ENCODE assay signal across 18 cellular contexts in the genomic region with DNA sequence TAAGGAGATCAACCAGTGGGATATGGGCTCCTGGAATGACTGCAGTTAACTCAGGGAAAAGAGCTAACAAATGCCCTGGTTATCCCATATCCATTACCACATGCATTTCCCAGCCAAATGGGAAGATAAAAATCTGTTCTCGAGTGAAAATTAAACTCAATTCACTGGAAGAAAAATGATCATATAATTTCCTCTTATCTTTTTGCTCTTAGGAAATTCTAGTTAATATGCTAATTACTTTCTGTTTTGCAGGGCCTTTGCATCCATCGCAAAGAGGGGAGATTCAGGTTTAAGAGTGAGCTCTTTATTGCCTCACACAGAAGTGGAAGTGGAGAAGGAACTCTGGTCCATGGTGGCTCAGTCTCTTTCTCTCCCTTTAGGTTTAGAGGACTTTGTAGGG. TPM values are rescaled to one million over a fixed set of nuclear protein-coding genes. Genes with fewer than 3 reads are reported as not detected.
DNase-seq lines count a peak whose midpoint lies in the region; ATAC-seq and TF ChIP-seq lines count a peak whose summit lies in the region.
"Had no signal": no experiment of that assay in that cellular context is flagged by ENCODE, and none has a peak within 500 bp of the region (broad histone marks: within the 10 kb centered on the region; RNA-seq: fewer than 3 reads in every experiment).

No MANE protein-coding gene starts in this region.

- peaks cover 92% of the 10 kb centered on the region for H3K4me1 Mint-ChIP-seq in stimulated activated naive CD8-positive, alpha-beta T cell treated with anti-CD3 and anti-CD28 coated beads, Interleukin-15, Interleukin-2, amounts not matched to agents 100 ng/mL and 50 ng/mL, for 24 hours (ENCODE audit: low read depth)
- peaks cover 65% of the 10 kb centered on the region for H3K4me1 Mint-ChIP-seq in stimulated activated naive CD8-positive, alpha-beta T cell treated with anti-CD3 and anti-CD28 coated beads, Interleukin-15, amount 100 ng/mL, for 72 hours
- peaks cover 20 to 56% (median 43%) of the 10 kb centered on the region in 4 donors for H3K4me1 Mint-ChIP-seq in naive thymus-derived CD8-positive, alpha-beta T cell

- ATAC-seq in stimulated activated naive CD8-positive, alpha-beta T cell treated with anti-CD3 and anti-CD28 coated beads, Interleukin-15, amount 100 ng/mL, for 72 hours = no peak
- no peak for ATAC-seq in foreskin keratinocyte
- no peak for ATAC-seq in naive thymus-derived CD8-positive, alpha-beta T cell
- ATAC-seq: HCT116 had no signal

- H3K36me3 Mint-ChIP-seq in stimulated activated naive CD8-positive, alpha-beta T cell treated with anti-CD3 and anti-CD28 coated beads, Interleukin-15, Interleukin-2, amounts not matched to agents 100 ng/mL and 50 ng/mL, for 24 hours (ENCODE audit: low read depth) = no peaks in the 10 kb centered on the region
- no peaks in the 10 kb centered on the region for H3K36me3 Mint-ChIP-seq in naive thymus-derived CD8-positive, alpha-beta T cell

- no peaks in the 10 kb centered on the region for H3K36me3 ChIP-seq in uterus

- POLR2A ChIA-PET in naive thymus-derived CD8-positive, alpha-beta T cell (lab: Charles Lee) = interaction anchor here (2.4 to 17.7 kb wide), 3 partner anchors 8 to 24 kb away, joined by 15 to 562 read pairs (median 76); partner anchors contain the start of gene FCMR

- H3K27me3 ChIP-seq in foreskin keratinocyte (no peaks in the 10 kb centered on the region), uterus (no peaks in the 10 kb centered on the region)

- no peak for TF ChIP-seq POLR2A in uterus (IDR thresholded peaks at IDR 0.05)

- intact Hi-C loops in uterus (cut with DNase I; ENCODE audit: low total_unique reads) = no loop called here

- DNase-seq in DMS 273 (lab: John Stamatoyannopoulos, UW; ENCODE audit: unreplicated experiment) (peak; percentile 31), DMS 273 treated with DMSO at 0.1 percent for 48 hours (lab: John Stamatoyannopoulos, UW) (no peak), foreskin keratinocyte (no peak), uterus (no peak), MV-4-11 (lab: John Stamatoyannopoulos, UW) (no peak)
- DNase-seq in stimulated activated naive CD8-positive, alpha-beta T cell treated with anti-CD3 and anti-CD28 coated beads, Interleukin-15, amount 100 ng/mL, for 72 hours = no peak
- DNase-seq in naive thymus-derived CD8-positive, alpha-beta T cell = no peak
- DNase-seq: C1 segment of cervical spinal cord, Caco-2, NCI-H1105 treated with DMSO at 0.1 percent for 48 hours, NCI-H187 treated with DMSO at 0.1 percent for 48 hours, PC-9 had no signal

- no peak overlapping the region for H3K4me3 ChIP-seq in uterus
- H3K4me3 ChIP-seq: GM23248, PC-9 had no signal

- no peak overlapping the region for H3K4me3 Mint-ChIP-seq in stimulated activated naive CD8-positive, alpha-beta T cell treated with anti-CD3 and anti-CD28 coated beads, Interleukin-15, Interleukin-2, amounts not matched to agents 100 ng/mL and 50 ng/mL, for 24 hours
- no peak overlapping the region for H3K4me3 Mint-ChIP-seq in stimulated activated naive CD8-positive, alpha-beta T cell treated with anti-CD3 and anti-CD28 coated beads, Interleukin-15, amount 100 ng/mL, for 72 hours
- H3K4me3 Mint-ChIP-seq in naive thymus-derived CD8-positive, alpha-beta T cell = no peak overlapping the region

- no peaks in the 10 kb centered on the region for H3K9me3 Mint-ChIP-seq in stimulated activated naive CD8-positive, alpha-beta T cell treated with anti-CD3 and anti-CD28 coated beads, Interleukin-15, Interleukin-2, amounts not matched to agents 100 ng/mL and 50 ng/mL, for 24 hours
- H3K9me3 Mint-ChIP-seq in stimulated activated naive CD8-positive, alpha-beta T cell treated with anti-CD3 and anti-CD28 coated beads, Interleukin-15, amount 100 ng/mL, for 72 hours = no peaks in the 10 kb centered on the region
- no peaks in the 10 kb centered on the region for H3K9me3 Mint-ChIP-seq in naive thymus-derived CD8-positive, alpha-beta T cell

- H3K27ac ChIP-seq in foreskin keratinocyte = peak overlapping the region; percentile 100
- peak overlapping the region; percentile 48 to 51 for H3K27ac ChIP-seq in uterus
- H3K27ac ChIP-seq: 22Rv1, PC-9 had no signal

- TF ChIP-seq CTCF in foreskin keratinocyte (conservative IDR thresholded peaks at IDR 0.05) (no peak), uterus (IDR thresholded peaks at IDR 0.05) (no peak)

- peak overlapping the region; percentile 32 for H3K27ac Mint-ChIP-seq in stimulated activated naive CD8-positive, alpha-beta T cell treated with anti-CD3 and anti-CD28 coated beads, Interleukin-15, Interleukin-2, amounts not matched to agents 100 ng/mL and 50 ng/mL, for 24 hours
- H3K27ac Mint-ChIP-seq in stimulated activated naive CD8-positive, alpha-beta T cell treated with anti-CD3 and anti-CD28 coated beads, Interleukin-15, amount 100 ng/mL, for 72 hours = no peak overlapping the region
- H3K27ac Mint-ChIP-seq in naive thymus-derived CD8-positive, alpha-beta T cell = peak overlapping the region in 2 of 10 donors; percentile 51 to 70

- H3K4me1 ChIP-seq in foreskin keratinocyte (peaks cover 65% of the 10 kb centered on the region), uterus (no peaks in the 10 kb centered on the region)
- H3K4me1 ChIP-seq: Caco-2 had no signal

- H3K27me3 Mint-ChIP-seq in stimulated activated naive CD8-positive, alpha-beta T cell treated with anti-CD3 and anti-CD28 coated beads, Interleukin-15, Interleukin-2, amounts not matched to agents 100 ng/mL and 50 ng/mL, for 24 hours = no peaks in the 10 kb centered on the region
- no peaks in the 10 kb centered on the region for H3K27me3 Mint-ChIP-seq in stimulated activated naive CD8-positive, alpha-beta T cell treated with anti-CD3 and anti-CD28 coated beads, Interleukin-15, amount 100 ng/mL, for 72 hours
- H3K27me3 Mint-ChIP-seq in naive thymus-derived CD8-positive, alpha-beta T cell = no peaks in the 10 kb centered on the region

- no peaks in the 10 kb centered on the region for H3K9me3 ChIP-seq in uterus
- H3K9me3 ChIP-seq: Caco-2 had no signal

RNA-seq across cellular contexts. Expression of gene IL24, which starts 3.9 kb away (rescaled TPM):
- total RNA-seq in foreskin keratinocyte = 2.3 and 4.5 TPM in 2 replicates
- polyA plus RNA-seq in foreskin keratinocyte = 2.2 and 4.8 TPM in 2 replicates
- total RNA-seq in uterus = not detected
- not detected for total RNA-seq in naive thymus-derived CD8-positive, alpha-beta T cell
- 10 to 100 TPM; 16.3 to 29.8 (median 19.3) TPM for polyA plus RNA-seq in naive thymus-derived CD8-positive, alpha-beta T cell
- total RNA-seq: Caco-2, NCI-H460, PC-9 had no signal

RNA-seq across cellular contexts. Expression of gene IL20, which starts 28.0 kb away (rescaled TPM):
- 0.41 and 0.74 TPM in 2 replicates for total RNA-seq in foreskin keratinocyte
- polyA plus RNA-seq in foreskin keratinocyte = 0.22 and 0.33 TPM in 2 replicates
- total RNA-seq in uterus = 10 to 100 TPM in 1 of 4 donors, not detected in 3; 40.6 TPM
- total RNA-seq in naive thymus-derived CD8-positive, alpha-beta T cell = not detected
- not detected for polyA plus RNA-seq in naive thymus-derived CD8-positive, alpha-beta T cell
- total RNA-seq: Caco-2, GM23248, HT1080, NCI-H460, PC-9 had no signal
- polyA plus RNA-seq: GM23248 had no signal

RNA-seq across cellular contexts. Expression of gene FCMR, which starts 28.4 kb away (rescaled TPM):
- total RNA-seq in foreskin keratinocyte = 3.4 and 3.5 TPM in 2 replicates
- 8.8 and 8.9 TPM in 2 replicates for polyA plus RNA-seq in foreskin keratinocyte
- total RNA-seq in uterus = 1 to 10 TPM in 2 of 4 donors, under 1 TPM in 1, not detected in 1; 0.59 to 1.7 (median 1.7) TPM
- total RNA-seq in naive thymus-derived CD8-positive, alpha-beta T cell = 100 to 1,000 TPM; 742 to 747 TPM
- 100 to 1,000 TPM; 536 to 869 (median 596) TPM for polyA plus RNA-seq in naive thymus-derived CD8-positive, alpha-beta T cell
- total RNA-seq: Caco-2, HT1080, NCI-H460 had no signal

RNA-seq across cellular contexts. Expression of gene PIGR, which starts 52.9 kb away (rescaled TPM):
- total RNA-seq in foreskin keratinocyte (not detected in 2 replicates), uterus (1 to 10 TPM in 3 of 4 donors, under 1 TPM in 1; 0.69 to 7.1 (median 3.1) TPM)
- not detected in 2 replicates for polyA plus RNA-seq in foreskin keratinocyte
- not detected for total RNA-seq in naive thymus-derived CD8-positive, alpha-beta T cell
- polyA plus RNA-seq in naive thymus-derived CD8-positive, alpha-beta T cell = under 1 TPM in 1 of 3 donors, not detected in 2; 0.03 TPM
- total RNA-seq: Caco-2, GM23248, NCI-H460, PC-9 had no signal
- polyA plus RNA-seq: GM23248 had no signal

Comparison
In these comparisons a context has a peak if more than half of its experiments do, and no peak if none do; other contexts are left out.
1. RNA of gene FCMR, which starts 28.4 kb away (total RNA-seq): 742 to 747 TPM in naive thymus-derived CD8-positive, alpha-beta T cell; 3.4 to 3.5 TPM in foreskin keratinocyte and 0.59 to 1.7 TPM in uterus; every median in the first group is over 100 times any median in the second.